In genomic region chr1:24952413-24952841, GRCh38 we compare ENCODE assay signal across 10 cellular contexts. TPM values are rescaled to one million over a fixed set of nuclear protein-coding genes. Genes with fewer than 3 reads are reported as not detected.
A peak's percentile ranks its signal among the peaks of the same experiment; 100 is the strongest.
DNase-seq lines count a peak whose midpoint lies in the region; ATAC-seq and TF ChIP-seq lines count a peak whose summit lies in the region.
"Had no signal": no experiment of that assay in that cellular context is flagged by ENCODE, and none has a peak within 500 bp of the region (broad histone marks: within the 10 kb centered on the region; RNA-seq: fewer than 3 reads in every experiment).

No MANE protein-coding gene starts in this region.

- H3K27me3 ChIP-seq in Karpas-422 (ENCODE audit: low read length) (no peaks in the 10 kb centered on the region), SK-N-SH (ENCODE audit: insufficient read depth) (no peaks in the 10 kb centered on the region)

- H3K9me3 Mint-ChIP-seq in activated CD4-positive, alpha-beta T cell treated with anti-CD3 and anti-CD28 coated beads, Interleukin-2, amount 10 ng/mL, durations not matched to agents 7 days and 5 days: no peaks in the 10 kb centered on the region
- H3K9me3 Mint-ChIP-seq in activated CD8-positive, alpha-beta T cell treated with anti-CD3 and anti-CD28 coated beads for 36 hours: no peaks in the 10 kb centered on the region
- H3K9me3 Mint-ChIP-seq in natural killer cell: no peaks in the 10 kb centered on the region

- H3K4me3 Mint-ChIP-seq in activated CD4-positive, alpha-beta T cell treated with anti-CD3 and anti-CD28 coated beads, Interleukin-2, amount 10 ng/mL, durations not matched to agents 7 days and 5 days: peak overlapping the region; percentile 36
- H3K4me3 Mint-ChIP-seq in activated CD8-positive, alpha-beta T cell treated with anti-CD3 and anti-CD28 coated beads for 36 hours: peak overlapping the region; percentile 48
- H3K4me3 Mint-ChIP-seq in natural killer cell: peak overlapping the region; percentile 68

- H3K4me1 Mint-ChIP-seq in activated CD4-positive, alpha-beta T cell treated with anti-CD3 and anti-CD28 coated beads, Interleukin-2, amount 10 ng/mL, durations not matched to agents 7 days and 5 days: peaks cover 94% of the 10 kb centered on the region
- H3K4me1 Mint-ChIP-seq in activated CD8-positive, alpha-beta T cell treated with anti-CD3 and anti-CD28 coated beads for 36 hours (ENCODE audit: low read depth): peaks cover 89% of the 10 kb centered on the region
- H3K4me1 Mint-ChIP-seq in natural killer cell: peaks cover 36 to 58% of the 10 kb centered on the region in 2 donors

- DNase-seq in activated CD4-positive, alpha-beta T cell treated with anti-CD3 and anti-CD28 coated beads, Interleukin-2, amount 10 ng/mL, durations not matched to agents 7 days and 5 days: peak; percentile 47
- DNase-seq in activated CD4-positive, alpha-beta T cell treated with anti-CD3 and anti-CD28 coated beads for 48 hours: no peak
- peak; percentile 55 for DNase-seq in Karpas-422
- DNase-seq in activated CD8-positive, alpha-beta T cell treated with anti-CD3 and anti-CD28 coated beads for 36 hours: peak; percentile 75
- DNase-seq in natural killer cell: no peak
- DNase-seq in SK-N-SH: no peak
- no peak for DNase-seq in HPDE6-E6E7 (ENCODE audit: extremely low spot score)
- DNase-seq in NCI-H524 (lab: John Stamatoyannopoulos, UW): no peak
- DNase-seq: amniotic stem cell, nucleus accumbens had no signal

- CTCF ChIA-PET in activated CD4-positive, alpha-beta T cell treated with anti-CD3 and anti-CD28 coated beads, Interleukin-2, amount 10 ng/mL, durations not matched to agents 7 days and 5 days (lab: Charles Lee): interaction anchor here (0.6 to 4.8 kb wide), 8 partner anchors 11 to 85 kb away, joined by 3 to 24 read pairs (median 6); no protein-coding TSS in a partner anchor
- CTCF ChIA-PET in activated CD8-positive, alpha-beta T cell treated with anti-CD3 and anti-CD28 coated beads for 36 hours (lab: Charles Lee): interaction anchor here (0.9 to 5.2 kb wide), 10 partner anchors 8 to 148 kb away, joined by 3 to 53 read pairs (median 6); partner anchors contain the start of gene RUNX3
- CTCF ChIA-PET in SK-N-SH (lab: Yijun Ruan, JAX): interaction anchor here (1.1 to 2.4 kb wide), 4 partner anchors 12 to 479 kb away, joined by 3 to 9 read pairs (median 8); no protein-coding TSS in a partner anchor

- peak overlapping the region; percentile 74 for H3K27ac Mint-ChIP-seq in activated CD4-positive, alpha-beta T cell treated with anti-CD3 and anti-CD28 coated beads, Interleukin-2, amount 10 ng/mL, durations not matched to agents 7 days and 5 days
- H3K27ac Mint-ChIP-seq in activated CD8-positive, alpha-beta T cell treated with anti-CD3 and anti-CD28 coated beads for 36 hours: peak overlapping the region; percentile 79
- H3K27ac Mint-ChIP-seq in natural killer cell: peak overlapping the region; percentile 28 to 58

- H2AFZ ChIP-seq in Karpas-422 (ENCODE audit: low read length): no peak overlapping the region
- no peak overlapping the region for H2AFZ ChIP-seq in SK-N-SH (ENCODE audit: low read depth)

- no peaks in the 10 kb centered on the region for H3K36me3 ChIP-seq in Karpas-422 (ENCODE audit: insufficient read depth, low read length)
- no peaks in the 10 kb centered on the region for H3K36me3 ChIP-seq in SK-N-SH (replicated peaks in 1 of 2; ENCODE audit: control insufficient read depth in 1 of 2, insufficient read depth in 2 of 2, low read length in 1 of 2)

- POLR2A ChIA-PET in activated CD4-positive, alpha-beta T cell treated with anti-CD3 and anti-CD28 coated beads, Interleukin-2, amount 10 ng/mL, durations not matched to agents 7 days and 5 days (lab: Charles Lee): no interaction called here
- POLR2A ChIA-PET in activated CD8-positive, alpha-beta T cell treated with anti-CD3 and anti-CD28 coated beads for 36 hours (lab: Charles Lee): interaction anchor here (0.7 to 11.2 kb wide), 21 partner anchors 11 to 1072 kb away, joined by 3 to 117 read pairs (median 4); partner anchors contain the start of genes RUNX3 and SYF2
- POLR2A ChIA-PET in SK-N-SH (lab: Yijun Ruan, JAX): no interaction called here

- 44% methylated on average over 5 of the region's 5 CpGs for WGBS in SK-N-SH (ENCODE audit: low lambda C conversion rate)

- H3F3A ChIP-seq in SK-N-SH (replicated peaks; ENCODE audit: insufficient read depth): no peaks in the 10 kb centered on the region

- H3K9ac ChIP-seq in Karpas-422 (ENCODE audit: low read length) (no peak overlapping the region), SK-N-SH (no peak overlapping the region)

- H3K4me3 ChIP-seq in Karpas-422 (ENCODE audit: low read length) (no peak overlapping the region), SK-N-SH (ENCODE audit: low read depth in 2 of 2, low read length in 1 of 2) (no peak overlapping the region)

- no peak overlapping the region for H3K4me2 ChIP-seq in Karpas-422 (ENCODE audit: low read depth, low read length, poor library complexity, severe bottlenecking)
- no peak overlapping the region for H3K4me2 ChIP-seq in SK-N-SH

- intact Hi-C loops in activated CD8-positive, alpha-beta T cell treated with anti-CD3 and anti-CD28 coated beads for 36 hours (cut with micrococcal nuclease): no loop called here
- intact Hi-C loops in natural killer cell (cut with micrococcal nuclease): loop anchor here (1.0 kb wide), 3 partner anchors 41 to 253 kb away; no protein-coding TSS in a partner anchor

- peaks cover 6% of the 10 kb centered on the region for H3K4me1 ChIP-seq in Karpas-422 (ENCODE audit: low read length)
- H3K4me1 ChIP-seq in SK-N-SH (ENCODE audit: control insufficient read depth in 1 of 2, insufficient read depth in 2 of 2, low read depth in 1 of 2, low read length in 1 of 2): no peaks in the 10 kb centered on the region

- no peaks in the 10 kb centered on the region for H3K9me3 ChIP-seq in Karpas-422 (ENCODE audit: low read length)
- H3K9me3 ChIP-seq in SK-N-SH: no peaks in the 10 kb centered on the region

- no peak for ATAC-seq in activated CD8-positive, alpha-beta T cell treated with anti-CD3 and anti-CD28 coated beads for 36 hours
- ATAC-seq in natural killer cell: peak; percentile 68 to 85 (median 69)

- H3K36me3 Mint-ChIP-seq in activated CD4-positive, alpha-beta T cell treated with anti-CD3 and anti-CD28 coated beads, Interleukin-2, amount 10 ng/mL, durations not matched to agents 7 days and 5 days (ENCODE audit: low read depth): peaks cover 58% of the 10 kb centered on the region
- H3K36me3 Mint-ChIP-seq in activated CD8-positive, alpha-beta T cell treated with anti-CD3 and anti-CD28 coated beads for 36 hours (ENCODE audit: low read depth): peaks cover 87% of the 10 kb centered on the region
- no peaks in the 10 kb centered on the region for H3K36me3 Mint-ChIP-seq in natural killer cell

- TF ChIP-seq RAD21 in SK-N-SH (IDR thresholded peaks at IDR 0.05; ENCODE audit: low read length): no peak

- H3K9me2 ChIP-seq in Karpas-422 (replicated peaks; ENCODE audit: insufficient read depth, low read length) (no peaks in the 10 kb centered on the region), SK-N-SH (no peaks in the 10 kb centered on the region)

- H3K27ac ChIP-seq in Karpas-422 (ENCODE audit: low read length): no peak overlapping the region
- no peak overlapping the region for H3K27ac ChIP-seq in SK-N-SH (ENCODE audit: low read depth in 2 of 2, low read length in 1 of 2)

- H4K20me1 ChIP-seq in Karpas-422 (ENCODE audit: insufficient read depth, low read depth, low read length) (no peaks in the 10 kb centered on the region), SK-N-SH (ENCODE audit: insufficient read depth) (no peaks in the 10 kb centered on the region)

- H3K79me2 ChIP-seq in Karpas-422 (ENCODE audit: low read length) (no peaks in the 10 kb centered on the region), SK-N-SH (ENCODE audit: insufficient read depth) (no peaks in the 10 kb centered on the region)

- no peak for TF ChIP-seq EP300 in SK-N-SH (IDR thresholded peaks at IDR 0.05; ENCODE audit: borderline replicate concordance in 1 of 2, low read depth in 1 of 2, low read length in 1 of 2)

- H3K27me3 Mint-ChIP-seq in activated CD4-positive, alpha-beta T cell treated with anti-CD3 and anti-CD28 coated beads, Interleukin-2, amount 10 ng/mL, durations not matched to agents 7 days and 5 days: no peaks in the 10 kb centered on the region
- no peaks in the 10 kb centered on the region for H3K27me3 Mint-ChIP-seq in activated CD8-positive, alpha-beta T cell treated with anti-CD3 and anti-CD28 coated beads for 36 hours
- H3K27me3 Mint-ChIP-seq in natural killer cell (ENCODE audit: low read depth in 2 of 2): peaks cover 14 to 20% of the 10 kb centered on the region in 2 donors

- no peak for TF ChIP-seq CTCF in activated CD8-positive, alpha-beta T cell treated with anti-CD3 and anti-CD28 coated beads for 36 hours (IDR thresholded peaks at IDR 0.05)
- peak; percentile 43 for TF ChIP-seq CTCF in natural killer cell (IDR thresholded peaks at IDR 0.05)
- TF ChIP-seq CTCF in SK-N-SH (IDR thresholded peaks at IDR 0.05): no peak

TF ChIP-seq in SK-N-SH, 30 proteins besides CTCF, POLR2A, EP300 and RAD21:
- TF ChIP-seq SMC3 (IDR thresholded peaks at IDR 0.05; ENCODE audit: low read depth, low read length) (no peak), NRF1 (IDR thresholded peaks at IDR 0.05; ENCODE audit: low read depth, low read length) (no peak), FOXJ3 (CRISPR knock-in tag; IDR thresholded peaks at IDR 0.05) (no peak), TAF1 (IDR thresholded peaks at IDR 0.05; ENCODE audit: borderline replicate concordance, low read depth, low read length) (no peak), MXI1 (IDR thresholded peaks at IDR 0.05; ENCODE audit: low read depth, low read length) (no peak), POLR2AphosphoS5 (IDR thresholded peaks at IDR 0.05; ENCODE audit: low read depth, low read length) (no peak)

RNA-seq across cellular contexts. Expression of gene RUNX3, which starts 22.4 kb away (rescaled TPM):
- total RNA-seq in activated CD4-positive, alpha-beta T cell treated with anti-CD3 and anti-CD28 coated beads, Interleukin-2, amount 10 ng/mL, durations not matched to agents 7 days and 5 days: 100 to 1,000 TPM; 108 to 125 TPM
- 35.2 and 36.6 TPM in 2 replicates for total RNA-seq in Karpas-422 (2014; rRNA removed; shearing (Covaris generic); ENCODE audit: low replicate concordance)
- 100 to 1,000 TPM; 180 to 183 TPM for total RNA-seq in activated CD8-positive, alpha-beta T cell treated with anti-CD3 and anti-CD28 coated beads for 36 hours
- 100 to 1,000 TPM; 537 to 630 (median 601) TPM for total RNA-seq in natural killer cell
- polyA plus RNA-seq in SK-N-SH (2012; rRNA removed): not detected in 2 replicates
- not detected in 2 replicates for polyA plus RNA-seq in SK-N-SH (2012; cell fraction: cytosol; rRNA removed)
- not detected in 2 replicates for polyA plus RNA-seq in SK-N-SH (2012; cell fraction: nucleus; rRNA removed)

Comparison
In these comparisons a context has a peak if more than half of its experiments do, and no peak if none do; other contexts are left out.
1. DNase-seq: peak in activated CD4-positive, alpha-beta T cell treated with anti-CD3 and anti-CD28 coated beads, Interleukin-2, amount 10 ng/mL, durations not matched to agents 7 days and 5 days (single experiment), Karpas-422 (single experiment) and activated CD8-positive, alpha-beta T cell treated with anti-CD3 and anti-CD28 coated beads for 36 hours (single experiment); none in activated CD4-positive, alpha-beta T cell treated with anti-CD3 and anti-CD28 coated beads for 48 hours (single experiment), natural killer cell (single experiment), SK-N-SH (single experiment), HPDE6-E6E7 (single experiment) and NCI-H524 (0 of 2).
2. Peak in every context shown above with its lines, with median percentiles within 50 percentile points of each other: H3K27ac Mint-ChIP-seq and H3K4me3 Mint-ChIP-seq.